ENCODE assay signal across 14 cellular contexts in genomic region chr7:9921326-9921725, GRCh38.
DNase-seq lines count a peak whose midpoint lies in the region.
"Had no signal": no experiment of that assay in that cellular context is flagged by ENCODE, and none has a peak within 500 bp of the region (broad histone marks: within the 10 kb centered on the region; RNA-seq: fewer than 3 reads in every experiment).

No MANE protein-coding gene starts in this region.

- DNase-seq in NCI-H146 (lab: John Stamatoyannopoulos, UW): peak; percentile 3
- DNase-seq in NCI-H146 treated with DMSO at 0.1 percent for 48 hours (lab: John Stamatoyannopoulos, UW; ENCODE audit: unreplicated experiment): no peak
- DNase-seq in SHP77 (lab: John Stamatoyannopoulos, UW): peak; percentile 53 to 56
- DNase-seq in SHP77 treated with DMSO at 0.1 percent for 48 hours (lab: John Stamatoyannopoulos, UW): no peak
- peak; percentile 50 to 79 for DNase-seq in SJCRH30
- no peak for DNase-seq in neuronal stem cell (ENCODE audit: low spot score)
- no peak for DNase-seq in RKO (ENCODE audit: low spot score)
- no peak for DNase-seq in trophoblast cell
- DNase-seq: 8988T; AML-193; Caco-2; CD8-positive, alpha-beta memory T cell; H7 had no signal

- no peak overlapping the region for H2BK15ac ChIP-seq in neuronal stem cell (ENCODE audit: low read length)

- H4K8ac ChIP-seq in neuronal stem cell (ENCODE audit: low read depth, low read length): no peak overlapping the region
- no peak overlapping the region for H4K8ac ChIP-seq in trophoblast cell (ENCODE audit: low read depth, low read length)

- no peaks in the 10 kb centered on the region for H3K79me2 ChIP-seq in trophoblast cell (ENCODE audit: control insufficient read depth, insufficient read depth, low read length, poor library complexity)

- H2BK5ac ChIP-seq in neuronal stem cell (ENCODE audit: low read length) (no peak overlapping the region), trophoblast cell (ENCODE audit: low read depth, low read length, poor library complexity) (no peak overlapping the region)

- no peak overlapping the region for H3K9ac ChIP-seq in neuronal stem cell (ENCODE audit: low read depth, low read length, poor library complexity)
- H3K9ac ChIP-seq in trophoblast cell (ENCODE audit: low read length): no peak overlapping the region
- H3K9ac ChIP-seq: BLaER1 had no signal

- no peak overlapping the region for H4K12ac ChIP-seq in trophoblast cell (ENCODE audit: low read depth, low read length)

- H3K27me3 ChIP-seq in SJCRH30: no peaks in the 10 kb centered on the region
- H3K27me3 ChIP-seq in neuronal stem cell (ENCODE audit: control insufficient read depth in 3 of 3, insufficient read depth in 3 of 3, low read depth in 1 of 3, low read length in 3 of 3): no peaks in the 10 kb centered on the region
- H3K27me3 ChIP-seq in trophoblast cell (ENCODE audit: insufficient read depth, low read length): no peaks in the 10 kb centered on the region
- H3K27me3 ChIP-seq: BLaER1 had no signal

- peak overlapping the region; percentile 29 for H3K27ac ChIP-seq in SJCRH30
- no peak overlapping the region for H3K27ac ChIP-seq in neuronal stem cell (replicated peaks; ENCODE audit: low read length)
- no peak overlapping the region for H3K27ac ChIP-seq in trophoblast cell (ENCODE audit: low read depth, low read length)
- H3K27ac ChIP-seq: BLaER1 had no signal

- H4K91ac ChIP-seq in neuronal stem cell (ENCODE audit: low read depth, low read length, poor library complexity) (no peak overlapping the region), trophoblast cell (ENCODE audit: low read depth, low read length) (no peak overlapping the region)

- no peak overlapping the region for H3K4me2 ChIP-seq in neuronal stem cell (ENCODE audit: insufficient read depth, low read length, poor library complexity, severe bottlenecking)
- no peak overlapping the region for H3K4me2 ChIP-seq in trophoblast cell (ENCODE audit: low read length)
- H3K4me2 ChIP-seq: BLaER1 had no signal

- H2BK12ac ChIP-seq in neuronal stem cell (ENCODE audit: low read length): no peak overlapping the region
- H2BK12ac ChIP-seq in trophoblast cell (ENCODE audit: low read length): no peak overlapping the region

- H3K9me3 ChIP-seq in SJCRH30 (replicated peaks) (no peaks in the 10 kb centered on the region), neuronal stem cell (replicated peaks in 1 of 2; ENCODE audit: control insufficient read depth in 2 of 2, insufficient read depth in 1 of 2, low read depth in 1 of 2, low read length in 2 of 2) (no peaks in the 10 kb centered on the region), trophoblast cell (ENCODE audit: insufficient read depth, low read depth, low read length) (no peaks in the 10 kb centered on the region)
- H3K9me3 ChIP-seq: BLaER1, Caco-2 had no signal

- H2AFZ ChIP-seq in neuronal stem cell (ENCODE audit: low read length) (peak overlapping the region; percentile 36), trophoblast cell (ENCODE audit: insufficient read depth, low read length, poor library complexity) (no peak overlapping the region)

- H3K23ac ChIP-seq in neuronal stem cell (ENCODE audit: low read depth, low read length, poor library complexity) (no peak overlapping the region), trophoblast cell (ENCODE audit: low read length) (no peak overlapping the region)

- H2BK120ac ChIP-seq in neuronal stem cell (ENCODE audit: low read depth, low read length) (no peak overlapping the region), trophoblast cell (ENCODE audit: insufficient read depth, low read length, poor library complexity) (no peak overlapping the region)

- H3K18ac ChIP-seq in neuronal stem cell (ENCODE audit: low read length) (no peak overlapping the region), trophoblast cell (ENCODE audit: low read length) (no peak overlapping the region)

- H2AK5ac ChIP-seq in neuronal stem cell (ENCODE audit: low read depth, low read length): no peak overlapping the region
- no peak overlapping the region for H2AK5ac ChIP-seq in trophoblast cell (ENCODE audit: low read length)

- H3K4ac ChIP-seq in neuronal stem cell (ENCODE audit: low read length) (no peak overlapping the region), trophoblast cell (ENCODE audit: low read depth, low read length) (no peak overlapping the region)

- H3K36me3 ChIP-seq in SJCRH30: no peaks in the 10 kb centered on the region
- no peaks in the 10 kb centered on the region for H3K36me3 ChIP-seq in neuronal stem cell (replicated peaks in 1 of 2; ENCODE audit: control insufficient read depth in 2 of 2, insufficient read depth in 2 of 2, low read length in 2 of 2)
- no peaks in the 10 kb centered on the region for H3K36me3 ChIP-seq in trophoblast cell (ENCODE audit: control insufficient read depth in 1 of 2, insufficient read depth in 2 of 2, low read length in 2 of 2)
- H3K36me3 ChIP-seq: BLaER1 had no signal

- no CpG with 5 or more reads among the region's 3 CpGs for WGBS in neuronal stem cell (ENCODE audit: extremely low coverage in 2 of 2, insufficient read length in 2 of 2, insufficient replicate concordance in 1 of 2), 2 donors
- WGBS in trophoblast cell (ENCODE audit: extremely low coverage, insufficient coverage, insufficient read length): no CpG with 5 or more reads among the region's 3 CpGs

- H3K4me1 ChIP-seq in SJCRH30 (peaks cover 22% of the 10 kb centered on the region), neuronal stem cell (ENCODE audit: control insufficient read depth in 2 of 2, insufficient read depth in 1 of 2, low read depth in 1 of 2, low read length in 2 of 2) (no peaks in the 10 kb centered on the region), trophoblast cell (ENCODE audit: control insufficient read depth in 1 of 2, insufficient read depth in 2 of 2, low read length in 2 of 2) (no peaks in the 10 kb centered on the region)
- H3K4me1 ChIP-seq: BLaER1, Caco-2 had no signal

- H3K4me3 ChIP-seq in SJCRH30 (no peak overlapping the region), neuronal stem cell (ENCODE audit: low read length in 2 of 2) (no peak overlapping the region), trophoblast cell (ENCODE audit: low read depth, low read length) (no peak overlapping the region)
- H3K4me3 ChIP-seq: BLaER1 had no signal

- no peaks in the 10 kb centered on the region for H3K79me1 ChIP-seq in neuronal stem cell (ENCODE audit: low read depth, low read length)
- no peaks in the 10 kb centered on the region for H3K79me1 ChIP-seq in trophoblast cell (ENCODE audit: low read length)

- H3K14ac ChIP-seq in neuronal stem cell (ENCODE audit: low read length) (no peak overlapping the region), trophoblast cell (ENCODE audit: low read length) (no peak overlapping the region)

Comparison
In these comparisons a context has a peak if more than half of its experiments do, and no peak if none do; other contexts are left out.
1. DNase-seq: peak in NCI-H146 (single experiment), SHP77 (2 of 2) and SJCRH30 (2 of 2); none in NCI-H146 treated with DMSO at 0.1 percent for 48 hours (single experiment), SHP77 treated with DMSO at 0.1 percent for 48 hours (single experiment), neuronal stem cell (single experiment), RKO (single experiment) and trophoblast cell (0 of 2).